ENCODE assay signal across 21 cellular contexts in genomic region chr4:113382704-113383103, GRCh38.
DNase-seq lines count a peak whose midpoint lies in the region; ATAC-seq, FAIRE-seq and TF ChIP-seq lines count a peak whose summit lies in the region.
"Had no signal": no experiment of that assay in that cellular context is flagged by ENCODE, and none has a peak within 500 bp of the region (broad histone marks: within the 10 kb centered on the region; RNA-seq: fewer than 3 reads in every experiment).

No MANE protein-coding gene starts in this region.

- no peaks in the 10 kb centered on the region for H3K9me3 Mint-ChIP-seq in HFFc6
- H3K9me3 Mint-ChIP-seq: activated naive CD8-positive, alpha-beta T cell treated with anti-CD3 and anti-CD28 coated beads, Interleukin-2, amount 10 ng/mL, durations not matched to agents 7 days and 5 days had no signal

- H3K9me3 ChIP-seq in endothelial cell of umbilical vein (replicated peaks; ENCODE audit: control insufficient read depth, insufficient read depth, low read length) (no peaks in the 10 kb centered on the region), left lung (no peaks in the 10 kb centered on the region), thoracic aorta (no peaks in the 10 kb centered on the region)
- H3K9me3 ChIP-seq: esophagus squamous epithelium, sigmoid colon, SJSA1 had no signal

- 0 out of 2 replicates have a peak overlapping the region, but pooled peaks have one; percentile 37 for H3K27ac Mint-ChIP-seq in HFFc6
- H3K27ac Mint-ChIP-seq: activated naive CD8-positive, alpha-beta T cell treated with anti-CD3 and anti-CD28 coated beads, Interleukin-2, amount 10 ng/mL, durations not matched to agents 7 days and 5 days had no signal

- peak overlapping the region; percentile 25 for H3K4me2 ChIP-seq in endothelial cell of umbilical vein (ENCODE audit: insufficient read depth, low read length)
- H3K4me2 ChIP-seq: KMS-11 had no signal

- FAIRE-seq in endothelial cell of umbilical vein (lab: Jason Lieb, UNC): no peak

- H3K27me3 ChIP-seq in endothelial cell of umbilical vein (ENCODE audit: control insufficient read depth in 2 of 2, insufficient read depth in 2 of 2, low read length in 2 of 2): no peaks in the 10 kb centered on the region
- H3K27me3 ChIP-seq in left lung: no peaks in the 10 kb centered on the region
- no peaks in the 10 kb centered on the region for H3K27me3 ChIP-seq in thoracic aorta (replicated peaks; ENCODE audit: insufficient read depth)
- H3K27me3 ChIP-seq: cardiac muscle cell, esophagus squamous epithelium, sigmoid colon, SJSA1 had no signal

- no peaks in the 10 kb centered on the region for H3K36me3 ChIP-seq in endothelial cell of umbilical vein (ENCODE audit: control insufficient read depth in 2 of 2, extremely low read depth in 1 of 2, insufficient read depth in 2 of 2, low read length in 2 of 2)
- H3K36me3 ChIP-seq in left lung: no peaks in the 10 kb centered on the region
- no peaks in the 10 kb centered on the region for H3K36me3 ChIP-seq in thoracic aorta
- H3K36me3 ChIP-seq: esophagus squamous epithelium, SJSA1 had no signal

- no peak overlapping the region for H2AFZ ChIP-seq in endothelial cell of umbilical vein (ENCODE audit: low read depth, low read length)

- intact Hi-C loops in endothelial cell of umbilical vein (cut with micrococcal nuclease): loop anchor here (1.0 to 2.0 kb wide), 3 partner anchors 34 to 380 kb away; no protein-coding TSS in a partner anchor
- intact Hi-C loops in left lung (cut with DNase I): no loop called here

- CTCF ChIA-PET in endothelial cell of umbilical vein (lab: Charles Lee): interaction anchor here (0.6 to 2.8 kb wide), 2 partner anchors 12 to 728 kb away, joined by 3 to 12 read pairs; no protein-coding TSS in a partner anchor

- ATAC-seq in left lung: peak; percentile 12
- ATAC-seq in thoracic aorta (ENCODE audit: insufficient number of reproducible peaks, low FRiP score, low read depth): no peak
- ATAC-seq: activated CD4-positive, CD25-positive, alpha-beta regulatory T cell treated with anti-CD3 and anti-CD28 coated beads, Interleukin-2, amount 50 U/mL, for 24 hours; HCT116 had no signal

- dilution Hi-C loops in endothelial cell of umbilical vein (cut with MboI; ENCODE audit: extremely low pct_ligation_motif_present, low sequenced_read_pairs): no loop called here

- H3K4me3 ChIP-seq in endothelial cell of umbilical vein (replicated peaks in 1 of 3; ENCODE audit: insufficient read depth in 1 of 3, low read depth in 1 of 3, low read length in 3 of 3): no peak overlapping the region
- no peak overlapping the region for H3K4me3 ChIP-seq in left lung
- H3K4me3 ChIP-seq in thoracic aorta: no peak overlapping the region
- H3K4me3 ChIP-seq: cardiac muscle cell, esophagus squamous epithelium, sigmoid colon, SJSA1 had no signal

- peak overlapping the region; percentile 36 for H3K9ac ChIP-seq in endothelial cell of umbilical vein (replicated peaks; ENCODE audit: extremely low read depth, insufficient read depth, low read length)
- H3K9ac ChIP-seq: KMS-11 had no signal

- H4K20me1 ChIP-seq in endothelial cell of umbilical vein (replicated peaks; ENCODE audit: control insufficient read depth, extremely low read depth, insufficient read depth, low read length): no peaks in the 10 kb centered on the region

- POLR2A ChIA-PET in endothelial cell of umbilical vein (lab: Charles Lee): interaction anchor here (0.7 kb wide), 1 partner anchor 34 kb away, joined by 3 read pairs; no protein-coding TSS in a partner anchor

- no peak overlapping the region for H3K4me3 Mint-ChIP-seq in HFFc6
- H3K4me3 Mint-ChIP-seq: activated naive CD8-positive, alpha-beta T cell treated with anti-CD3 and anti-CD28 coated beads, Interleukin-2, amount 10 ng/mL, durations not matched to agents 7 days and 5 days had no signal

- no TSS peak for BruUV-seq in endothelial cell of umbilical vein (replicated peaks; lab: Mats Ljungman, UMichigan)

- peaks cover 29% of the 10 kb centered on the region for H3K4me1 ChIP-seq in endothelial cell of umbilical vein (ENCODE audit: control insufficient read depth, extremely low read depth, insufficient read depth, low read length)
- H3K4me1 ChIP-seq in left lung: peaks cover 6 to 10% of the 10 kb centered on the region in 2 donors
- H3K4me1 ChIP-seq in thoracic aorta (ENCODE audit: control insufficient read depth in 1 of 2, low read depth in 2 of 2): peaks cover 30 to 44% of the 10 kb centered on the region in 2 donors

- peaks cover 2% of the 10 kb centered on the region; the same call in 1 of the 2 replicates for H3K27me3 Mint-ChIP-seq in HFFc6 (ENCODE audit: insufficient read depth)

- TF ChIP-seq CTCF in HFFc6 (IDR thresholded peaks at IDR 0.05) (no peak), endothelial cell of umbilical vein (IDR thresholded peaks at IDR 0.05; ENCODE audit: extremely low read depth in 1 of 2, insufficient read depth in 1 of 2, low read depth in 1 of 2, low read length in 2 of 2) (no peak), left lung (IDR thresholded peaks at IDR 0.05) (no peak), thoracic aorta (IDR thresholded peaks at IDR 0.05) (no peak)

- no peaks in the 10 kb centered on the region for H3K9me1 ChIP-seq in endothelial cell of umbilical vein (replicated peaks; ENCODE audit: control insufficient read depth, extremely low read depth, insufficient read depth, low read length)

- DNase-seq in HFFc6 (no peak), endothelial cell of umbilical vein (ENCODE audit: low read depth, low spot score) (no peak), left lung (no peak), thoracic aorta (ENCODE audit: low spot score) (no peak), NCI-H2029 treated with DMSO at 0.1 percent for 48 hours (lab: John Stamatoyannopoulos, UW) (no peak), C1 segment of cervical spinal cord (lab: John Stamatoyannopoulos, UW) (no peak), foreskin melanocyte (no peak), RPMI8226 (no peak)
- DNase-seq: activated naive CD8-positive, alpha-beta T cell treated with anti-CD3 and anti-CD28 coated beads, Interleukin-2, amount 10 ng/mL, durations not matched to agents 7 days and 5 days; effector CD4-positive, alpha-beta T cell; esophagus squamous epithelium; NCI-H1092; NCI-H526; sigmoid colon; stimulated activated CD4-positive, alpha-beta T cell treated with anti-CD3 and anti-CD28 coated beads, Interleukin-4, amount 100 ng/mL, for 1 hour; T-helper 9 cell had no signal

- peaks cover 32% of the 10 kb centered on the region for H3K4me1 Mint-ChIP-seq in HFFc6 (ENCODE audit: low read depth)

- no peaks in the 10 kb centered on the region for H3K36me3 Mint-ChIP-seq in HFFc6 (ENCODE audit: low read depth)
- H3K36me3 Mint-ChIP-seq: activated naive CD8-positive, alpha-beta T cell treated with anti-CD3 and anti-CD28 coated beads, Interleukin-2, amount 10 ng/mL, durations not matched to agents 7 days and 5 days had no signal

- TF ChIP-seq POLR2A in endothelial cell of umbilical vein (IDR thresholded peaks at IDR 0.05; ENCODE audit: low read depth, low read length): no peak

- H3K79me2 ChIP-seq in endothelial cell of umbilical vein (ENCODE audit: control insufficient read depth, insufficient read depth, low read length): no peaks in the 10 kb centered on the region

- H3K27ac ChIP-seq in endothelial cell of umbilical vein (ENCODE audit: insufficient read depth, low read depth, low read length) (peak overlapping the region; percentile 57), left lung (peak overlapping the region; percentile 13 to 67), thoracic aorta (peak overlapping the region; percentile 1 to 56)
- H3K27ac ChIP-seq: cardiac muscle cell, KMS-11 had no signal

TF ChIP-seq in endothelial cell of umbilical vein, 7 proteins besides CTCF, POLR2A, EP300 and RAD21:
- no peak for TF ChIP-seq EZH2 (IDR thresholded peaks at IDR 0.05; ENCODE audit: borderline replicate concordance, low read depth, low read length, severe bottlenecking)
- no peak for TF ChIP-seq JUN (IDR thresholded peaks at IDR 0.05; ENCODE audit: borderline replicate concordance, insufficient read depth, insufficient read length, low read depth)
- no peak for TF ChIP-seq MYC (IDR thresholded peaks at IDR 0.05; ENCODE audit: low read depth, low read length)
- TF ChIP-seq MAX (IDR thresholded peaks at IDR 0.05; ENCODE audit: insufficient read depth, insufficient read length): no peak
- TF ChIP-seq POLR2AphosphoS5 (IDR thresholded peaks at IDR 0.05; ENCODE audit: insufficient read depth, low read depth, low read length): no peak
